In genomic region chr11:61955031-61955415, GRCh38 we compare ENCODE assay signal across 8 cellular contexts. TPM values are rescaled to one million over a fixed set of nuclear protein-coding genes. Genes with fewer than 3 reads are reported as not detected.
DNase-seq lines count a peak whose midpoint lies in the region; ATAC-seq and TF ChIP-seq lines count a peak whose summit lies in the region.

No MANE protein-coding gene starts in this region.

- H3K4me1 ChIP-seq in lung (ENCODE audit: control insufficient read depth in 2 of 2, insufficient read depth in 2 of 2, low read length in 2 of 2) (peaks cover 0 to 5% of the 10 kb centered on the region in 2 donors), thymus (ENCODE audit: control insufficient read depth, insufficient read depth, low read length) (peaks cover 3% of the 10 kb centered on the region)

- DNase-seq in CD1c-positive myeloid dendritic cell (ENCODE audit: extremely low spot score) (peak; percentile 92), NOMO-1 treated with dmso at 0.1 percent for 144 hours (lab: John Stamatoyannopoulos, UW; ENCODE audit: unreplicated experiment) (peak; percentile 70), endothelial cell (ENCODE audit: low spot score) (peak; percentile 38), lung (ENCODE audit: low spot score) (peak; percentile 73)

- 0 to 7% methylated on average over 19 of the region's 19 CpGs for WGBS in lung, 2 donors
- 13% methylated on average over 19 of the region's 19 CpGs for WGBS in thymus

- TF ChIP-seq CTCF in endothelial cell (IDR thresholded peaks at IDR 0.05; ENCODE audit: unreplicated experiment) (no peak), lung (IDR thresholded peaks at IDR 0.05; ENCODE audit: control extremely low read depth, extremely low read depth) (no peak)

- no peaks in the 10 kb centered on the region for H3K9me3 Mint-ChIP-seq in endothelial cell (ENCODE audit: unreplicated experiment)

- H3K27ac ChIP-seq in lung (ENCODE audit: low read depth in 1 of 2, low read length in 1 of 2) (peak overlapping the region; percentile 26 to 81), thymus (ENCODE audit: low read depth) (no peak overlapping the region)

- H3K36me3 ChIP-seq in lung (ENCODE audit: control insufficient read depth in 2 of 2, insufficient read depth in 2 of 2, low read length in 2 of 2) (peaks cover 0 to 12% of the 10 kb centered on the region in 2 donors), thymus (ENCODE audit: control insufficient read depth, insufficient read depth) (no peaks in the 10 kb centered on the region)

- peak overlapping the region; percentile 33 for H3K4me3 ChIP-seq in lung
- peak overlapping the region; percentile 32 for H3K4me3 ChIP-seq in thymus (ENCODE audit: low read length)

- H3K4me3 Mint-ChIP-seq in endothelial cell (ENCODE audit: unreplicated experiment): no peak overlapping the region

- H3K27me3 Mint-ChIP-seq in endothelial cell (ENCODE audit: unreplicated experiment): peaks cover 5% of the 10 kb centered on the region

- no peaks in the 10 kb centered on the region for H3K27me3 ChIP-seq in lung (ENCODE audit: control insufficient read depth, insufficient read depth)
- H3K27me3 ChIP-seq in thymus (ENCODE audit: control insufficient read depth, insufficient read depth): peaks cover 12% of the 10 kb centered on the region

- H3K9me3 ChIP-seq in lung (ENCODE audit: control insufficient read depth in 2 of 2, insufficient read depth in 1 of 2, low read length in 1 of 2) (no peaks in the 10 kb centered on the region), thymus (ENCODE audit: control insufficient read depth) (no peaks in the 10 kb centered on the region)

- peaks cover 3% of the 10 kb centered on the region for H3K4me1 Mint-ChIP-seq in endothelial cell (ENCODE audit: unreplicated experiment)

- no peaks in the 10 kb centered on the region for H3K36me3 Mint-ChIP-seq in endothelial cell (ENCODE audit: low read depth, unreplicated experiment)

- ATAC-seq in lung (ENCODE audit: insufficient read depth, low FRiP score) (peak; percentile 86), HG03439 (IDR thresholded peaks at IDR 0.05; ENCODE audit: unreplicated experiment) (no peak), GM21367 (IDR thresholded peaks at IDR 0.05; ENCODE audit: unreplicated experiment) (no peak), GM18519 (IDR thresholded peaks at IDR 0.05; ENCODE audit: low FRiP score, unreplicated experiment) (no peak)

- H3K27ac Mint-ChIP-seq in endothelial cell (ENCODE audit: unreplicated experiment): no peak overlapping the region

RNA-seq across cellular contexts. Expression of gene BEST1, which starts 4.9 kb away (rescaled TPM):
- total RNA-seq in endothelial cell (ENCODE audit: unreplicated experiment): 0.08 TPM
- 10 to 100 TPM in 1 of 2 donors, 1 to 10 TPM in 1; 4.9 to 16.6 TPM for total RNA-seq in lung
- 10 to 100 TPM in 1 of 2 donors, 1 to 10 TPM in 1; 6.1 to 27.3 TPM for polyA plus RNA-seq in lung
- polyA plus RNA-seq in thymus: 3.3 TPM

RNA-seq across cellular contexts. Expression of gene FTH1, which starts 12.4 kb away (rescaled TPM):
- total RNA-seq in endothelial cell (ENCODE audit: unreplicated experiment) (837 TPM), lung (1,000 to 10,000 TPM; 1,737 to 4,072 TPM)
- polyA plus RNA-seq in lung (over 10,000 TPM in 1 of 2 donors, 1,000 to 10,000 TPM in 1; 6,299 to 24,273 TPM), thymus (3,415 TPM)

RNA-seq across cellular contexts. Expression of gene RAB3IL1, which starts 37.7 kb away (rescaled TPM):
- 8.9 TPM for total RNA-seq in endothelial cell (ENCODE audit: unreplicated experiment)
- 10 to 100 TPM in 1 of 2 donors, 1 to 10 TPM in 1; 8.8 to 10.9 TPM for total RNA-seq in lung
- polyA plus RNA-seq in lung: 10 to 100 TPM in 1 of 2 donors, 1 to 10 TPM in 1; 6.7 to 20.8 TPM
- polyA plus RNA-seq in thymus: 14.2 TPM

Comparison
In these comparisons a context has a peak if more than half of its experiments do, and no peak if none do; other contexts are left out.
1. DNase-seq: peak in every context shown above with its lines; median percentile 92 in CD1c-positive myeloid dendritic cell; 73 in lung; 70 in NOMO-1 treated with dmso at 0.1 percent for 144 hours; 38 in endothelial cell.